1 cellular context compared by ENCODE assay signal in the genomic region with DNA sequence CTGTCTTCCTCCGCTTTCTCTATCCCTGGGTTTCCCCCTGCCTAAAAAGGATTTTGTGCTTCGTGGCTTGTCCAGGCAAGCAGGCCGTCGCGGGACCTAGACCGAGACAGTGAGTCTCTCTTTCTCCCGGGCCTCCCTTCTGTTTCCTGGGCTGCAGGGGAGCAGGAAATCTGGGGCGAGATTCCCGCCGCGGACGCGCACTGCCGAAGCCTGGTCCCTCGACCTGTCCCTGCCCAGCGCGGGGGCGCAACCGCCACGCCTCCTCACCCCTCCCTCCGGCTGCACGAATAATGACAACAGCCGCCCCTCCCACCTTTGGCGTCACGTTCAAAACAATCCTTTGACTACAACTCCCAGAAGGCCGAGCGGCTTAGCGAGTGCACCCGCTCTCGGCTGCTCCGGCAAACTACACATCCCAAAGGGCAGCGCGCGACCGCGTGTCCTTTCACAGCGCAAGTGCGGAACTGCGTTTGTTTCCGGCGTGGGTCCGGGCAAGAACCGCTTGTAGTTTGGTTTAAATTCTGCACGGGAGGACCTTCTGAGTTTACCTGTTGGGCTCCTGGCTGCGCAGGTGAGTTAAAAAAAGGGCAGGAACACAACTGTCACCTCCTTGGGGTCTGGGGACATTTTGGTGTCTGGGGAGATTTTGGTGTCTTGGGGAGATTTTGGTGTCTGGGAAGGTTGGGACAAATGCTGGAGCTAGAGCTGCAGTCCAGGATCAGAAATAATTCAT.
A peak's percentile ranks its signal among the peaks of the same experiment; 100 is the strongest.
TF ChIP-seq lines count a peak whose summit lies in the region.

A gene (plus strand): TSS at position 473 of the 733 bp plus-strand sequence. CDS start 1,715 bp downstream, outside the sequence.

TF ChIP-seq in WTC11, 78 proteins besides CTCF, POLR2A, EP300 and RAD21 (continued from another document):
- TF ChIP-seq, protein P1, sequence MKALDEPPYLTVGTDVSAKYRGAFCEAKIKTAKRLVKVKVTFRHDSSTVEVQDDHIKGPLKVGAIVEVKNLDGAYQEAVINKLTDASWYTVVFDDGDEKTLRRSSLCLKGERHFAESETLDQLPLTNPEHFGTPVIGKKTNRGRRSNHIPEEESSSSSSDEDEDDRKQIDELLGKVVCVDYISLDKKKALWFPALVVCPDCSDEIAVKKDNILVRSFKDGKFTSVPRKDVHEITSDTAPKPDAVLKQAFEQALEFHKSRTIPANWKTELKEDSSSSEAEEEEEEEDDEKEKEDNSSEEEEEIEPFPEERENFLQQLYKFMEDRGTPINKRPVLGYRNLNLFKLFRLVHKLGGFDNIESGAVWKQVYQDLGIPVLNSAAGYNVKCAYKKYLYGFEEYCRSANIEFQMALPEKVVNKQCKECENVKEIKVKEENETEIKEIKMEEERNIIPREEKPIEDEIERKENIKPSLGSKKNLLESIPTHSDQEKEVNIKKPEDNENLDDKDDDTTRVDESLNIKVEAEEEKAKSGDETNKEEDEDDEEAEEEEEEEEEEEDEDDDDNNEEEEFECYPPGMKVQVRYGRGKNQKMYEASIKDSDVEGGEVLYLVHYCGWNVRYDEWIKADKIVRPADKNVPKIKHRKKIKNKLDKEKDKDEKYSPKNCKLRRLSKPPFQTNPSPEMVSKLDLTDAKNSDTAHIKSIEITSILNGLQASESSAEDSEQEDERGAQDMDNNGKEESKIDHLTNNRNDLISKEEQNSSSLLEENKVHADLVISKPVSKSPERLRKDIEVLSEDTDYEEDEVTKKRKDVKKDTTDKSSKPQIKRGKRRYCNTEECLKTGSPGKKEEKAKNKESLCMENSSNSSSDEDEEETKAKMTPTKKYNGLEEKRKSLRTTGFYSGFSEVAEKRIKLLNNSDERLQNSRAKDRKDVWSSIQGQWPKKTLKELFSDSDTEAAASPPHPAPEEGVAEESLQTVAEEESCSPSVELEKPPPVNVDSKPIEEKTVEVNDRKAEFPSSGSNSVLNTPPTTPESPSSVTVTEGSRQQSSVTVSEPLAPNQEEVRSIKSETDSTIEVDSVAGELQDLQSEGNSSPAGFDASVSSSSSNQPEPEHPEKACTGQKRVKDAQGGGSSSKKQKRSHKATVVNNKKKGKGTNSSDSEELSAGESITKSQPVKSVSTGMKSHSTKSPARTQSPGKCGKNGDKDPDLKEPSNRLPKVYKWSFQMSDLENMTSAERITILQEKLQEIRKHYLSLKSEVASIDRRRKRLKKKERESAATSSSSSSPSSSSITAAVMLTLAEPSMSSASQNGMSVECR (CRISPR knock-in tag; IDR thresholded peaks at IDR 0.05; ENCODE audit: borderline replicate concordance), result peak; percentile 36; the same call in 1 of the 2 replicates
- TF ChIP-seq CREM (CRISPR knock-in tag; IDR thresholded peaks at IDR 0.05) (peak; percentile 77; the same call in 1 of the 2 replicates), PRRX2 (CRISPR knock-in tag; IDR thresholded peaks at IDR 0.05) (no peak), ETV6 (CRISPR knock-in tag; IDR thresholded peaks at IDR 0.05) (peak; percentile 65; the same call in 1 of the 2 replicates), MYBL2 (CRISPR knock-in tag; IDR thresholded peaks at IDR 0.05) (no peak), FOXK1 (CRISPR knock-in tag; IDR thresholded peaks at IDR 0.05) (peak; percentile 99), ZNF671 (CRISPR knock-in tag; IDR thresholded peaks at IDR 0.05) (no peak)
- TF ChIP-seq, protein P2, sequence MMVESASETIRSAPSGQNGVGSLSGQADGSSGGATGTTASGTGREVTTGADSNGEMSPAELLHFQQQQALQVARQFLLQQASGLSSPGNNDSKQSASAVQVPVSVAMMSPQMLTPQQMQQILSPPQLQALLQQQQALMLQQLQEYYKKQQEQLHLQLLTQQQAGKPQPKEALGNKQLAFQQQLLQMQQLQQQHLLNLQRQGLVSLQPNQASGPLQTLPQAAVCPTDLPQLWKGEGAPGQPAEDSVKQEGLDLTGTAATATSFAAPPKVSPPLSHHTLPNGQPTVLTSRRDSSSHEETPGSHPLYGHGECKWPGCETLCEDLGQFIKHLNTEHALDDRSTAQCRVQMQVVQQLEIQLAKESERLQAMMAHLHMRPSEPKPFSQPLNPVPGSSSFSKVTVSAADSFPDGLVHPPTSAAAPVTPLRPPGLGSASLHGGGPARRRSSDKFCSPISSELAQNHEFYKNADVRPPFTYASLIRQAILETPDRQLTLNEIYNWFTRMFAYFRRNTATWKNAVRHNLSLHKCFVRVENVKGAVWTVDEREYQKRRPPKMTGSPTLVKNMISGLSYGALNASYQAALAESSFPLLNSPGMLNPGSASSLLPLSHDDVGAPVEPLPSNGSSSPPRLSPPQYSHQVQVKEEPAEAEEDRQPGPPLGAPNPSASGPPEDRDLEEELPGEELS (CRISPR knock-in tag; IDR thresholded peaks at IDR 0.05), result peak; percentile 79
